ENCODE assay signal across 5 cellular contexts in the genomic region with DNA sequence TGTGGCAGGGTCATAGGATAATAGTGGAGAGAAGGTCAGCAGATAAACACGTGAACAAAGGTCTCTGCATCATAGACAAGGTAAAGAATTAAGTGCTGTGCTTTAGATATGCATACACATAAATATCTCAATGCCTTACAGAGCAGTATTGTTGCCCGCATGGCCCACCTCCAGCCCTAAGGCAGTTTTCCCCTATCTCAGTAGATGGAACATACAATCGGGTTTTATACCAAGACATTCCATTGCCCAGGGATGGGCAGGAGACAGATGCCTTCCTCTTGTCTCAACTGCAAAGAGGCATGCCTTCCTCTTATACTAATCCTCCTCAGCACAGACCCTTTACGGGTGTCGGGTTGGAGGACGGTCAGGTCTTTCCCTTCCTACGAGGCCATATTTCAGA. TPM values are rescaled to one million over a fixed set of nuclear protein-coding genes. Genes with fewer than 3 reads are reported as not detected.
"Had no signal": no experiment of that assay in that cellular context is flagged by ENCODE, and none has a peak within 500 bp of the region (broad histone marks: within the 10 kb centered on the region; RNA-seq: fewer than 3 reads in every experiment).

No MANE protein-coding gene starts in this region.

RNA-seq across cellular contexts. Expression of a gene that starts 11.1 kb away (rescaled TPM):
- total RNA-seq: chondrocyte, dermis microvascular lymphatic vessel endothelial cell, endodermal cell, glomerular endothelial cell, mammary epithelial cell had no signal
- polyA plus RNA-seq: mammary epithelial cell had no signal
